Comparison of ENCODE assay signal across 7 cellular contexts in genomic region chr9:87337335-87338074, GRCh38.
A peak's percentile ranks its signal among the peaks of the same experiment; 100 is the strongest.
DNase-seq lines count a peak whose midpoint lies in the region; ATAC-seq lines count a peak whose summit lies in the region.

No MANE protein-coding gene starts in this region.

- peaks cover 29% of the 10 kb centered on the region for H3K27me3 Mint-ChIP-seq in stimulated activated naive CD8-positive, alpha-beta T cell treated with anti-CD3 and anti-CD28 coated beads, Interleukin-15, amount 100 ng/mL, for 72 hours

- no peak for ATAC-seq in stimulated activated naive CD8-positive, alpha-beta T cell treated with anti-CD3 and anti-CD28 coated beads, Interleukin-15, amount 100 ng/mL, for 72 hours
- ATAC-seq in GM21825 (IDR thresholded peaks at IDR 0.05; ENCODE audit: unreplicated experiment), result no peak
- no peak for ATAC-seq in HG02970 (IDR thresholded peaks at IDR 0.05; ENCODE audit: low FRiP score, unreplicated experiment)
- no peak for ATAC-seq in HG03571 (IDR thresholded peaks at IDR 0.05; ENCODE audit: unreplicated experiment)

- peak overlapping the region; percentile 75 for H3K9ac ChIP-seq in HUES6 (ENCODE audit: low read length)

- H3K27ac ChIP-seq in HUES6 (ENCODE audit: low read depth, low read length), result peak overlapping the region; percentile 84

- peaks cover 27% of the 10 kb centered on the region for H3K4me1 ChIP-seq in HUES6 (ENCODE audit: control insufficient read depth, insufficient read depth, low read length)

- no peaks in the 10 kb centered on the region for H3K27me3 ChIP-seq in HUES6 (ENCODE audit: control insufficient read depth, insufficient read depth, low read length)

- peak overlapping the region; percentile 56 to 58 for H3K4me3 Mint-ChIP-seq in stimulated activated naive CD8-positive, alpha-beta T cell treated with anti-CD3 and anti-CD28 coated beads, Interleukin-15, amount 100 ng/mL, for 72 hours

- H3K9me3 Mint-ChIP-seq in stimulated activated naive CD8-positive, alpha-beta T cell treated with anti-CD3 and anti-CD28 coated beads, Interleukin-15, amount 100 ng/mL, for 72 hours, result no peaks in the 10 kb centered on the region

- DNase-seq in amniotic stem cell (lab: John Stamatoyannopoulos, UW), result peak; percentile 16
- peak; percentile 65 for DNase-seq in iPS-NIHi7 (ENCODE audit: extremely low spot score)
- DNase-seq in stimulated activated naive CD8-positive, alpha-beta T cell treated with anti-CD3 and anti-CD28 coated beads, Interleukin-15, amount 100 ng/mL, for 72 hours, result no peak

- peaks cover 7% of the 10 kb centered on the region for H3K4me1 Mint-ChIP-seq in stimulated activated naive CD8-positive, alpha-beta T cell treated with anti-CD3 and anti-CD28 coated beads, Interleukin-15, amount 100 ng/mL, for 72 hours

- no peak overlapping the region for H3K27ac Mint-ChIP-seq in stimulated activated naive CD8-positive, alpha-beta T cell treated with anti-CD3 and anti-CD28 coated beads, Interleukin-15, amount 100 ng/mL, for 72 hours

- H3K9me3 ChIP-seq in HUES6 (ENCODE audit: control insufficient read depth, insufficient read depth, low read depth, low read length), result peaks cover 2% of the 10 kb centered on the region; the same call in 1 of the 2 replicates

- H3K4me3 ChIP-seq in HUES6 (ENCODE audit: low read depth, low read length), result peak overlapping the region; percentile 62

- no peaks in the 10 kb centered on the region for H3K36me3 ChIP-seq in HUES6 (ENCODE audit: control insufficient read depth, insufficient read depth, low read length)

Comparison
In these comparisons a context has a peak if more than half of its experiments do, and no peak if none do; other contexts are left out.
1. DNase-seq: peak in amniotic stem cell (single experiment) and iPS-NIHi7 (single experiment); none in stimulated activated naive CD8-positive, alpha-beta T cell treated with anti-CD3 and anti-CD28 coated beads, Interleukin-15, amount 100 ng/mL, for 72 hours (0 of 2).